Comparison of ENCODE assay signal across 14 cellular contexts in the genomic region with DNA sequence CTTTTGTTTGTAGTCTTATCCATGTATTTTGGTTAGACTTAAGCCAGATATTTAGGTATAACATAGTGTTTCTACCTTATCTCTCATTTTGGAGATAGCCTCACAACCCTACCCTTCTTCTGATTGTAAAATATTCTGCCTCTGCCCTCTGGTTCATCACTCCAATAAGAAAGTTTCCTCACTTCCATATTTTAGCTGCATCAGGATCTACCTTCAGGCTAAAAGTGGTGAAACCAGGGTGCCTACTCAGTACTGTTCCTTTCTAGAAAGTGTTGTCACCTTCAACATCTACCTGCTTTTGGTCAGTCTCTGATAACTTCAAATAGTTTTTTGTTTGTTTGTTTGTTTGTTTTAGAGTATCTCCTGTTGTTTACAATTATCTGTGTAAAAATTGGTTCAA.
DNase-seq lines count a peak whose midpoint lies in the region; ATAC-seq and TF ChIP-seq lines count a peak whose summit lies in the region.
"Had no signal": no experiment of that assay in that cellular context is flagged by ENCODE, and none has a peak within 500 bp of the region (broad histone marks: within the 10 kb centered on the region; RNA-seq: fewer than 3 reads in every experiment).

No MANE protein-coding gene starts in this region.

- no peaks in the 10 kb centered on the region for H3K9me3 ChIP-seq in smooth muscle cell (replicated peaks; ENCODE audit: low read depth)
- no peaks in the 10 kb centered on the region for H3K9me3 ChIP-seq in prostate gland
- H3K9me3 ChIP-seq: A549, Caco-2 had no signal

- H3K36me3 ChIP-seq in smooth muscle cell (ENCODE audit: low read depth) (no peaks in the 10 kb centered on the region), prostate gland (no peaks in the 10 kb centered on the region)

- H3K79me2 ChIP-seq in smooth muscle cell (ENCODE audit: low read depth), result no peaks in the 10 kb centered on the region

- H2AFZ ChIP-seq in smooth muscle cell (ENCODE audit: low read depth), result no peak overlapping the region

- H3K4me3 ChIP-seq in smooth muscle cell (no peak overlapping the region), prostate gland (no peak overlapping the region)
- H3K4me3 ChIP-seq: A549 had no signal

- ATAC-seq in Right ventricle myocardium superior (ENCODE audit: poor library complexity), result peak; percentile 44
- ATAC-seq in Right ventricle myocardium inferior, result no peak
- peak; percentile 37 for ATAC-seq in left ventricle myocardium superior
- ATAC-seq: A549, HepG2 had no signal

- no peak overlapping the region for H3K9ac ChIP-seq in smooth muscle cell (ENCODE audit: low read depth)

- no peaks in the 10 kb centered on the region for H4K20me1 ChIP-seq in smooth muscle cell (ENCODE audit: low read depth)

- H3K27me3 ChIP-seq in smooth muscle cell (ENCODE audit: low read depth), result no peaks in the 10 kb centered on the region
- H3K27me3 ChIP-seq in prostate gland (replicated peaks; ENCODE audit: insufficient read depth), result no peaks in the 10 kb centered on the region

- H3K27ac ChIP-seq in smooth muscle cell (ENCODE audit: low read depth), result peak overlapping the region; percentile 70
- H3K27ac ChIP-seq in prostate gland, result no peak overlapping the region
- H3K27ac ChIP-seq: A549, C4-2B had no signal

- H3K4me1 ChIP-seq in smooth muscle cell (ENCODE audit: low read depth) (peaks cover 23% of the 10 kb centered on the region), prostate gland (replicated peaks) (no peaks in the 10 kb centered on the region)
- H3K4me1 ChIP-seq: A549 had no signal

- peak overlapping the region; percentile 63 for H3K4me2 ChIP-seq in smooth muscle cell
- H3K4me2 ChIP-seq: A549 had no signal

- TF ChIP-seq CTCF in smooth muscle cell (IDR thresholded peaks at IDR 0.05; ENCODE audit: borderline replicate concordance, insufficient read depth, poor library complexity, severe bottlenecking), result no peak
- TF ChIP-seq CTCF in prostate gland (IDR thresholded peaks at IDR 0.05), result no peak

- H3F3A ChIP-seq in smooth muscle cell (ENCODE audit: low read depth), result no peaks in the 10 kb centered on the region

- intact Hi-C loops in Right ventricle myocardium superior (cut with DNase I), result no loop called here
- intact Hi-C loops in Right ventricle myocardium inferior (cut with DNase I), result loop anchor here (5.0 to 10.0 kb wide), 3 partner anchors 48 to 1532 kb away; a partner anchor contains a TSS
- intact Hi-C loops in left ventricle myocardium superior (cut with micrococcal nuclease), result no loop called here
- intact Hi-C loops in prostate gland (cut with DNase I), result no loop called here

- DNase-seq in Right ventricle myocardium superior, result no peak
- no peak for DNase-seq in Right ventricle myocardium inferior (ENCODE audit: missing footprints)
- peak; percentile 21 for DNase-seq in NCI-H226
- DNase-seq in left ventricle myocardium superior, result no peak
- no peak for DNase-seq in smooth muscle cell (lab: John Stamatoyannopoulos, UW; ENCODE audit: unreplicated experiment)
- no peak for DNase-seq in NK-92 treated with Interleukin-12 subunit alpha and Interleukin-12 subunit beta, amount 100 ng/mL, for 24 hours (lab: John Stamatoyannopoulos, UW)
- DNase-seq in prostate gland (ENCODE audit: low spot score), result no peak
- DNase-seq: AML-193; Caco-2; CD4-positive, alpha-beta T cell; H9 had no signal

- TF ChIP-seq POLR2A in prostate gland (IDR thresholded peaks at IDR 0.05), result no peak
